Comparison of ENCODE assay signal across 16 cellular contexts in genomic region chr3:51988286-51989146, GRCh38. TPM values are rescaled to one million over a fixed set of nuclear protein-coding genes. Genes with fewer than 3 reads are reported as not detected.
A peak's percentile ranks its signal among the peaks of the same experiment; 100 is the strongest.
DNase-seq lines count a peak whose midpoint lies in the region; ATAC-seq and TF ChIP-seq lines count a peak whose summit lies in the region.
"Had no signal": no experiment of that assay in that cellular context is flagged by ENCODE, and none has a peak within 500 bp of the region (broad histone marks: within the 10 kb centered on the region; RNA-seq: fewer than 3 reads in every experiment).

No MANE protein-coding gene starts in this region.

- no peak for TF ChIP-seq POLR2A in heart left ventricle (IDR thresholded peaks at IDR 0.05)

- POLR2A ChIA-PET in T-cell (lab: Charles Lee) = no interaction called here

- H3K4me1 Mint-ChIP-seq in T-cell (peaks cover 14 to 22% (median 19%) of the 10 kb centered on the region in 3 donors), glutamatergic neuron (ENCODE audit: low read depth, unreplicated experiment) (peaks cover 2% of the 10 kb centered on the region), type B pancreatic cell (ENCODE audit: unreplicated experiment) (peaks cover 8% of the 10 kb centered on the region)

- H3K27ac Mint-ChIP-seq in T-cell = peak overlapping the region; percentile 4 to 65
- peak overlapping the region; percentile 4 for H3K27ac Mint-ChIP-seq in glutamatergic neuron (ENCODE audit: unreplicated experiment)
- peak overlapping the region; percentile 63 for H3K27ac Mint-ChIP-seq in type B pancreatic cell

- TF ChIP-seq CTCF in cardiac muscle cell (IDR thresholded peaks at IDR 0.05; ENCODE audit: low read depth, low read length) (no peak), heart left ventricle (IDR thresholded peaks at IDR 0.05) (no peak), glutamatergic neuron (IDR thresholded peaks at IDR 0.05; ENCODE audit: partially characterized antibody, unreplicated experiment) (no peak), type B pancreatic cell (conservative IDR thresholded peaks at IDR 0.05) (no peak)

- H3K36me3 ChIP-seq in cardiac muscle cell = peaks cover 6% of the 10 kb centered on the region
- peaks cover 0 to 25% (median 20%) of the 10 kb centered on the region in 9 donors for H3K36me3 ChIP-seq in heart left ventricle

- ATAC-seq in heart left ventricle = no peak
- ATAC-seq in T-cell (replicated peaks in 1 of 4) = no peak
- ATAC-seq in GM21717 (IDR thresholded peaks at IDR 0.05; ENCODE audit: unreplicated experiment) = no peak

- H3K27me3 Mint-ChIP-seq in T-cell (no peaks in the 10 kb centered on the region), glutamatergic neuron (ENCODE audit: unreplicated experiment) (no peaks in the 10 kb centered on the region), type B pancreatic cell (no peaks in the 10 kb centered on the region)

- no peak for DNase-seq in cardiac muscle cell (ENCODE audit: low read depth in 1 of 2, low spot score in 1 of 2)
- no peak for DNase-seq in heart left ventricle
- no peak for DNase-seq in T-cell
- no peak for DNase-seq in glutamatergic neuron
- no peak for DNase-seq in type B pancreatic cell (ENCODE audit: extremely low spot score, unreplicated experiment)
- no peak for DNase-seq in NCI-H524 treated with DMSO at 0.1 percent for 48 hours (lab: John Stamatoyannopoulos, UW)
- no peak for DNase-seq in GDM1 (lab: John Stamatoyannopoulos, UW)
- DNase-seq: KBM-7, kidney, NCI-H1092 treated with DMSO at 0.1 percent for 48 hours, NCI-H748 treated with DMSO at 0.1 percent for 48 hours, occipital lobe had no signal

- no peaks in the 10 kb centered on the region for H3K9me3 ChIP-seq in cardiac muscle cell (ENCODE audit: low read depth)
- H3K9me3 ChIP-seq in heart left ventricle = no peaks in the 10 kb centered on the region
- H3K9me3 ChIP-seq: BLaER1 treated with 17β-estradiol and CSF1 and Interleukin-3, amounts not matched to agents 10 nM and 100 nM; right lobe of liver had no signal

- WGBS in heart left ventricle, 4 donors = 81 to 86% (median 82%) methylated on average over 15 of the region's 15 CpGs

- H3K9me3 Mint-ChIP-seq in T-cell = no peaks in the 10 kb centered on the region
- H3K9me3 Mint-ChIP-seq in glutamatergic neuron (ENCODE audit: unreplicated experiment) = peaks cover 2% of the 10 kb centered on the region
- no peaks in the 10 kb centered on the region for H3K9me3 Mint-ChIP-seq in type B pancreatic cell

- H3K4me3 Mint-ChIP-seq in T-cell (no peak overlapping the region), glutamatergic neuron (ENCODE audit: unreplicated experiment) (no peak overlapping the region), type B pancreatic cell (no peak overlapping the region)

- H3K4me1 ChIP-seq in cardiac muscle cell (ENCODE audit: low read depth) (peaks cover 9% of the 10 kb centered on the region), heart left ventricle (peaks cover 0 to 23% (median 13%) of the 10 kb centered on the region in 12 donors)

- no peak overlapping the region for H3K4me3 ChIP-seq in cardiac muscle cell
- H3K4me3 ChIP-seq in heart left ventricle = no peak overlapping the region
- H3K4me3 ChIP-seq: BLaER1 treated with 17β-estradiol and CSF1 and Interleukin-3, amounts not matched to agents 10 nM and 100 nM; hepatocyte; right lobe of liver had no signal

- no peaks in the 10 kb centered on the region for H3K27me3 ChIP-seq in cardiac muscle cell
- no peaks in the 10 kb centered on the region for H3K27me3 ChIP-seq in heart left ventricle
- H3K27me3 ChIP-seq: BLaER1 treated with 17β-estradiol and CSF1 and Interleukin-3, amounts not matched to agents 10 nM and 100 nM; hepatocyte; right lobe of liver had no signal

- peaks cover 7% of the 10 kb centered on the region for H3K36me3 Mint-ChIP-seq in T-cell
- H3K36me3 Mint-ChIP-seq in glutamatergic neuron (ENCODE audit: unreplicated experiment) = peaks cover 3% of the 10 kb centered on the region
- H3K36me3 Mint-ChIP-seq in type B pancreatic cell = peaks cover 4% of the 10 kb centered on the region

- intact Hi-C loops in heart left ventricle (cut with DNase I) = no loop called here

- H3K27ac ChIP-seq in cardiac muscle cell (peak overlapping the region; percentile 62), heart left ventricle (no peak overlapping the region)
- H3K27ac ChIP-seq: right lobe of liver had no signal

- CTCF ChIA-PET in T-cell (lab: Charles Lee) = no interaction called here

RNA-seq across cellular contexts. Expression of gene ACY1, which starts 5.2 kb away (rescaled TPM):
- total RNA-seq in cardiac muscle cell (87.7 and 99.7 TPM in 2 replicates), heart left ventricle (10 to 100 TPM; 14.8 to 45.3 (median 27.7) TPM), T-cell (10 to 100 TPM in 3 of 5 donors, 1 to 10 TPM in 2; 6.2 to 19.0 (median 13.3) TPM), glutamatergic neuron (ENCODE audit: unreplicated experiment) (13.2 TPM), type B pancreatic cell (ENCODE audit: low replicate concordance) (54.2 and 55.9 TPM in 2 replicates)
- polyA plus RNA-seq in cardiac muscle cell (116 and 125 TPM in 2 replicates), heart left ventricle (10 to 100 TPM; 18.3 to 21.2 TPM)

RNA-seq across cellular contexts. Expression of gene RPL29, which starts 7.2 kb away (rescaled TPM):
- total RNA-seq in cardiac muscle cell (1,533 and 1,673 TPM in 2 replicates), heart left ventricle (100 to 1,000 TPM; 515 to 986 (median 681) TPM), T-cell (1,000 to 10,000 TPM; 1,518 to 1,711 (median 1,629) TPM), glutamatergic neuron (ENCODE audit: unreplicated experiment) (588 TPM), type B pancreatic cell (ENCODE audit: low replicate concordance) (1,439 and 1,690 TPM in 2 replicates)
- polyA plus RNA-seq in cardiac muscle cell (844 and 941 TPM in 2 replicates), heart left ventricle (1,000 to 10,000 TPM; 1,354 to 1,405 TPM)

RNA-seq across cellular contexts. Expression of gene ABHD14A, which starts 13.7 kb away (rescaled TPM):
- 56.5 and 105 TPM in 2 replicates for total RNA-seq in cardiac muscle cell
- polyA plus RNA-seq in cardiac muscle cell = 95.9 and 104 TPM in 2 replicates
- total RNA-seq in heart left ventricle = 10 to 100 TPM; 17.7 to 51.4 (median 22.1) TPM
- 10 to 100 TPM; 21.7 to 70.3 TPM for polyA plus RNA-seq in heart left ventricle
- total RNA-seq in T-cell = 10 to 100 TPM; 14.3 to 26.5 (median 20.8) TPM
- total RNA-seq in glutamatergic neuron (ENCODE audit: unreplicated experiment) = 12.7 TPM
- total RNA-seq in type B pancreatic cell (ENCODE audit: low replicate concordance) = 12.2 and 16.6 TPM in 2 replicates

RNA-seq across cellular contexts. Expression of gene ABHD14B, which starts 14.7 kb away (rescaled TPM):
- total RNA-seq in cardiac muscle cell = 19.8 and 27.8 TPM in 2 replicates
- 23.3 and 29.9 TPM in 2 replicates for polyA plus RNA-seq in cardiac muscle cell
- 10 to 100 TPM in 7 of 9 donors, 1 to 10 TPM in 2; 8.7 to 22.2 (median 12.3) TPM for total RNA-seq in heart left ventricle
- 10 to 100 TPM; 11.5 to 19.8 TPM for polyA plus RNA-seq in heart left ventricle
- 10 to 100 TPM; 55.7 to 86.4 (median 78.5) TPM for total RNA-seq in T-cell
- total RNA-seq in glutamatergic neuron (ENCODE audit: unreplicated experiment) = 6.7 TPM
- 22.1 and 27.2 TPM in 2 replicates for total RNA-seq in type B pancreatic cell (ENCODE audit: low replicate concordance)

RNA-seq across cellular contexts. Expression of gene PCBP4, which starts 21.3 kb away (rescaled TPM):
- total RNA-seq in cardiac muscle cell (151 and 226 TPM in 2 replicates), heart left ventricle (100 to 1,000 TPM in 2 of 9 donors, 10 to 100 TPM in 7; 55.4 to 149 (median 63.9) TPM), T-cell (10 to 100 TPM; 11.7 to 33.3 (median 26.6) TPM), glutamatergic neuron (ENCODE audit: unreplicated experiment) (1,577 TPM), type B pancreatic cell (ENCODE audit: low replicate concordance) (74.8 and 91.9 TPM in 2 replicates)
- polyA plus RNA-seq in cardiac muscle cell (114 and 122 TPM in 2 replicates), heart left ventricle (100 to 1,000 TPM in 1 of 2 donors, 10 to 100 TPM in 1; 64.8 to 101 TPM)

Comparison
In these comparisons a context has a peak if more than half of its experiments do, and no peak if none do; other contexts are left out.
1. H3K27ac Mint-ChIP-seq: peak in every context shown above with its lines; median percentile 63 in type B pancreatic cell; 34 in T-cell; 4 in glutamatergic neuron.